1 cellular context compared by ENCODE assay signal in genomic region chr16:1297413-1297773, GRCh38.
A peak's percentile ranks its signal among the peaks of the same experiment; 100 is the strongest.
TF ChIP-seq lines count a peak whose summit lies in the region.

No MANE protein-coding gene starts in this region.

TF ChIP-seq in K562, 482 proteins besides CTCF, POLR2A, EP300 and RAD21:
- TF ChIP-seq ZNF780A (CRISPR knock-in tag; IDR thresholded peaks at IDR 0.05): no peak
- 0 out of 2 replicates have a peak, but pooled peaks have one; percentile 38 for TF ChIP-seq GTF2A2 (tag; IDR thresholded peaks at IDR 0.05)
- TF ChIP-seq ELF1 (tag; IDR thresholded peaks at IDR 0.05): peak; percentile 44; the same call in 1 of the 2 replicates
- TF ChIP-seq NFRKB (IDR thresholded peaks at IDR 0.05; ENCODE audit: low read depth): 0 out of 2 replicates have a peak, but pooled peaks have one; percentile 25
- no peak for TF ChIP-seq DPF2 (IDR thresholded peaks at IDR 0.05)
- no peak for TF ChIP-seq ZBTB17 (CRISPR knock-in tag; IDR thresholded peaks at IDR 0.05)
